21 cellular contexts compared by ENCODE assay signal in the genomic region with DNA sequence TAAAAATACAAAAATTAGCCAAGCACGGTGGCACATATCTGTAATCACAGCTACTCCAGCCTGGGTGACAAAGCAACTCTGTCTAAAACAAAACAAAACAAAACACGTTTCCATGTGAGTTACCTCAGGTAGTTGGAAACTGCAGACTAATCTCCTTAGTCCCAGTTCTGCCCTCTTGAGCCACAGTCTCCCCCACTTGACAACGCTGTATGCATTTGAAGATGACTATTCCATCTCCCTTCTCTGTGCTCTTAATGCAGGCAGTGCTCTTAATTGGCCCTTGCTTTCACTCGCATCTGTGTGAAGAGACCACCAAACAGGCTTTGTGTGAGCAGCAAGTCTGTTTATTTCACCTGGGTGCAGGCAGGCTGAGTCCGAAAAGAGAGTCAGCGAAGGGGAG.
"Had no signal": no experiment of that assay in that cellular context is flagged by ENCODE, and none has a peak within 500 bp of the region (broad histone marks: within the 10 kb centered on the region; RNA-seq: fewer than 3 reads in every experiment).

No MANE protein-coding gene starts in this region.

- H3K36me3 Mint-ChIP-seq: mesothelial cell of epicardium; natural killer cell treated with Interleukin-12 subunit alpha and Interleukin-12 subunit beta and Interleukin-15 and Interleukin-18, amount 100 ng/mL, for 72 hours had no signal

- H3K27ac Mint-ChIP-seq: mesothelial cell of epicardium; natural killer cell treated with Interleukin-12 subunit alpha and Interleukin-12 subunit beta and Interleukin-15 and Interleukin-18, amount 100 ng/mL, for 72 hours had no signal

- H3K9me3 Mint-ChIP-seq: mesothelial cell of epicardium; natural killer cell treated with Interleukin-12 subunit alpha and Interleukin-12 subunit beta and Interleukin-15 and Interleukin-18, amount 100 ng/mL, for 72 hours had no signal

- H3K27me3 ChIP-seq: esophagus muscularis mucosa, gastrocnemius medialis, heart right ventricle, right atrium auricular region, sigmoid colon, suprapubic skin, upper lobe of left lung, uterus had no signal

- H3K36me3 ChIP-seq: esophagus muscularis mucosa, gastrocnemius medialis, heart right ventricle, right atrium auricular region, sigmoid colon, suprapubic skin, tibial artery, upper lobe of left lung, uterus had no signal

- H3K9me3 ChIP-seq: esophagus muscularis mucosa, gastrocnemius medialis, heart right ventricle, right atrium auricular region, sigmoid colon, suprapubic skin, tibial artery, upper lobe of left lung, uterus had no signal

- H3K4me1 ChIP-seq: gastrocnemius medialis, right atrium auricular region, sigmoid colon, tibial artery, upper lobe of left lung, uterus had no signal

- H3K4me3 Mint-ChIP-seq: mesothelial cell of epicardium; natural killer cell treated with Interleukin-12 subunit alpha and Interleukin-12 subunit beta and Interleukin-15 and Interleukin-18, amount 100 ng/mL, for 72 hours had no signal

- H3K4me3 ChIP-seq: esophagus muscularis mucosa, gastrocnemius medialis, heart right ventricle, right atrium auricular region, sigmoid colon, skin epidermis, suprapubic skin, tibial artery, upper lobe of left lung, uterus had no signal

- H3K9ac ChIP-seq: parathyroid adenoma had no signal

- FAIRE-seq: islet of Langerhans had no signal

- H3K27ac ChIP-seq: epithelial cell of prostate, esophagus muscularis mucosa, gastrocnemius medialis, heart right ventricle, parathyroid adenoma, right atrium auricular region, sigmoid colon, skin epidermis, suprapubic skin, tibial artery, upper lobe of left lung, uterus had no signal

- DNase-seq: effector memory CD4-positive, alpha-beta T cell; gastrocnemius medialis; heart right ventricle; hypothalamus; kidney glomerular epithelial cell; occipital lobe; sigmoid colon; stimulated activated CD4-positive, alpha-beta T cell treated with anti-CD3 and anti-CD28 coated beads, Interleukin-2, amount 100 ng/mL, for 24 hours; stimulated activated naive CD8-positive, alpha-beta T cell treated with anti-CD3 and anti-CD28 coated beads, Interleukin-15, Interleukin-2, amounts not matched to agents 100 U/mL and 50 U/mL, for 24 hours; tibial artery; uterus had no signal

- ATAC-seq: gastrocnemius medialis; heart right ventricle; natural killer cell treated with Interleukin-12 subunit alpha and Interleukin-12 subunit beta and Interleukin-15 and Interleukin-18, amount 100 ng/mL, for 72 hours; stimulated activated naive CD8-positive, alpha-beta T cell treated with anti-CD3 and anti-CD28 coated beads, Interleukin-15, Interleukin-2, amounts not matched to agents 100 U/mL and 50 U/mL, for 24 hours had no signal

- H2AFZ ChIP-seq: parathyroid adenoma had no signal

- H3K79me2 ChIP-seq: parathyroid adenoma had no signal
